In genomic region chr1:156055649-156056048, GRCh38 we compare ENCODE assay signal across 1 cellular context.
TF ChIP-seq lines count a peak whose summit lies in the region.

No MANE protein-coding gene starts in this region.

TF ChIP-seq in endothelial cell of umbilical vein, 7 proteins besides CTCF, POLR2A, EP300 and RAD21:
- no peak for TF ChIP-seq FOS (IDR thresholded peaks at IDR 0.05; ENCODE audit: borderline replicate concordance, insufficient read depth, low read length)
- no peak for TF ChIP-seq POLR2AphosphoS5 (IDR thresholded peaks at IDR 0.05; ENCODE audit: insufficient read depth, low read depth, low read length)
- TF ChIP-seq JUN (IDR thresholded peaks at IDR 0.05; ENCODE audit: borderline replicate concordance, insufficient read depth, insufficient read length, low read depth) = no peak
- TF ChIP-seq GATA2 (IDR thresholded peaks at IDR 0.05; ENCODE audit: insufficient read depth, insufficient read length, low read depth, low read length) = no peak
- no peak for TF ChIP-seq EZH2 (IDR thresholded peaks at IDR 0.05; ENCODE audit: borderline replicate concordance, low read depth, low read length, severe bottlenecking)
- no peak for TF ChIP-seq MAX (IDR thresholded peaks at IDR 0.05; ENCODE audit: insufficient read depth, insufficient read length)
- no peak for TF ChIP-seq MYC (IDR thresholded peaks at IDR 0.05; ENCODE audit: low read depth, low read length)
